ENCODE assay signal across 20 cellular contexts in the genomic region with DNA sequence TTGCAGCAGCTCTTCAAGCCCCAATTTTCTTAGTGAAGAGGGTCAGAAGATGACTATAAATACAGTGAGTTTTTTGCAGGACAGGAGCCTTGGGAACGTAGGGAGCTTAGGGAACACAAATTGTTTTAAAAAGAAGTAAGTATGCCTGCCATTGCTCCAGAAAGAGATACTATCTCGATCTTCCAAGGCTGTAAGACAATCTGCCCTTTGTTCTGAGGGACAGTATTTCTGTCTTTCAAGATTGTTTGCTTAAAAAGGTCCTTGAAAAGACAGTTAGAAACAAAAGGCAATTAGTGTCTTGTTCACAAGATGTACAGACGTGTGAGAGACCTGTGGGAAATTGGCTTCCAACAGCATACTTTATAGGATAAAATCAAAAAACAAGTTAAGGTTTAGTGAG.
DNase-seq lines count a peak whose midpoint lies in the region; ATAC-seq, FAIRE-seq and TF ChIP-seq lines count a peak whose summit lies in the region.
"Had no signal": no experiment of that assay in that cellular context is flagged by ENCODE, and none has a peak within 500 bp of the region (broad histone marks: within the 10 kb centered on the region; RNA-seq: fewer than 3 reads in every experiment).

No MANE protein-coding gene starts in this region.

- no peak overlapping the region for H3K4me2 ChIP-seq in mammary epithelial cell (ENCODE audit: insufficient read depth, low read depth, low read length)
- H3K4me2 ChIP-seq in H1 (ENCODE audit: insufficient read depth in 1 of 2, low read depth in 2 of 2, low read length in 2 of 2), result no peak overlapping the region

- H3K9me3 ChIP-seq in mammary epithelial cell (replicated peaks; ENCODE audit: insufficient read depth, low read length) (no peaks in the 10 kb centered on the region), breast epithelium (no peaks in the 10 kb centered on the region), H1 (ENCODE audit: insufficient read depth in 2 of 2, low read depth in 1 of 2, low read length in 1 of 2) (peaks cover 0 to 3% of the 10 kb centered on the region in 2 experiments; a peak in 1 of 4 replicates)

- intact Hi-C loops in mammary epithelial cell (cut with micrococcal nuclease), result no loop called here
- intact Hi-C loops in breast epithelium (cut with DNase I; ENCODE audit: low total_unique reads), result no loop called here

- H4K5ac ChIP-seq in H1 (ENCODE audit: insufficient read length, low read depth, low read length), result no peak overlapping the region

- DNase-seq in mammary epithelial cell (no peak), breast epithelium (ENCODE audit: low spot score in 2 of 2) (no peak), H1 (ENCODE audit: low read depth in 1 of 2, low spot score in 2 of 2) (no peak), mesothelial cell of epicardium (ENCODE audit: low spot score in 2 of 2, unreplicated experiment in 2 of 2) (no peak), endothelial cell (ENCODE audit: low spot score) (no peak), NCI-H1694 (lab: John Stamatoyannopoulos, UW) (no peak)
- DNase-seq in T-helper 2 cell treated with Interferon-gamma antibody and Interleukin-4, amounts not matched to agents 5 μg/mL and 100 μg/mL, for 36 hours (ENCODE audit: low spot score), result no peak
- DNase-seq: 8988T, ACHN, KBM-7, MV-4-11, NCI-H1694 treated with DMSO at 0.1 percent for 48 hours, NCI-H2081, NCI-H2171 treated with DMSO at 0.1 percent for 48 hours, NCI-H345, NCI-H524, NCI-H748 treated with DMSO at 0.1 percent for 48 hours, SJCRH30 had no signal

- CTCF ChIA-PET in mammary epithelial cell (lab: Charles Lee; ENCODE audit: low non-redundant PET), result no interaction called here
- CTCF ChIA-PET in H1 (lab: Charles Lee; ENCODE audit: partially characterized antibody), result interaction anchor here (0.9 kb wide), 1 partner anchor 45 kb away, joined by 3 read pairs; no protein-coding TSS in a partner anchor

- H3K36me3 ChIP-seq in mammary epithelial cell (ENCODE audit: insufficient read depth, low read length) (no peaks in the 10 kb centered on the region), breast epithelium (no peaks in the 10 kb centered on the region), H1 (ENCODE audit: control insufficient read depth in 2 of 4, insufficient read depth in 4 of 4, low read length in 3 of 4) (no peaks in the 10 kb centered on the region)
- H3K36me3 ChIP-seq: SJCRH30 had no signal

- no peaks in the 10 kb centered on the region for H3K79me2 ChIP-seq in mammary epithelial cell (ENCODE audit: insufficient read depth, low read length)
- H3K79me2 ChIP-seq in H1 (ENCODE audit: control insufficient read depth in 1 of 2, insufficient read depth in 2 of 2, low read length in 2 of 2), result no peaks in the 10 kb centered on the region

- H3K27ac Mint-ChIP-seq in mesothelial cell of epicardium, result peak overlapping the region; percentile 70
- H3K27ac Mint-ChIP-seq in endothelial cell (ENCODE audit: unreplicated experiment), result no peak overlapping the region
- no peak overlapping the region for H3K27ac Mint-ChIP-seq in T-helper 2 cell treated with Interferon-gamma antibody and Interleukin-4, amounts not matched to agents 5 μg/mL and 100 μg/mL, for 36 hours

- H3K27ac ChIP-seq in mammary epithelial cell (ENCODE audit: insufficient read depth, low read depth, low read length) (no peak overlapping the region), breast epithelium (no peak overlapping the region), H1 (ENCODE audit: low read depth, low read length) (no peak overlapping the region)
- H3K27ac ChIP-seq: SJCRH30 had no signal

- H4K20me1 ChIP-seq in mammary epithelial cell (ENCODE audit: insufficient read depth, low read length), result no peaks in the 10 kb centered on the region
- H4K20me1 ChIP-seq in H1 (replicated peaks in 1 of 2; ENCODE audit: control insufficient read depth in 1 of 2, insufficient read depth in 2 of 2, low read length in 2 of 2), result no peaks in the 10 kb centered on the region

- H3K9ac ChIP-seq in mammary epithelial cell (ENCODE audit: insufficient read depth, low read length) (no peak overlapping the region), H1 (replicated peaks in 1 of 4; ENCODE audit: extremely low read depth in 1 of 4, low read depth in 3 of 4, low read length in 3 of 4) (no peak overlapping the region)

- H3K4me1 Mint-ChIP-seq in mesothelial cell of epicardium, result peaks cover 4% of the 10 kb centered on the region
- no peaks in the 10 kb centered on the region for H3K4me1 Mint-ChIP-seq in endothelial cell (ENCODE audit: unreplicated experiment)
- no peaks in the 10 kb centered on the region for H3K4me1 Mint-ChIP-seq in T-helper 2 cell treated with Interferon-gamma antibody and Interleukin-4, amounts not matched to agents 5 μg/mL and 100 μg/mL, for 36 hours (ENCODE audit: low read depth)

- H2AFZ ChIP-seq in mammary epithelial cell (ENCODE audit: low read depth, low read length) (peak overlapping the region; percentile 27), H1 (ENCODE audit: low read length) (peak overlapping the region; percentile 56; the same call in 1 of the 2 replicates)

- H2BK12ac ChIP-seq in H1 (ENCODE audit: low read depth, low read length), result no peak overlapping the region

- no peak overlapping the region for H2BK20ac ChIP-seq in H1 (ENCODE audit: low read length)

- H3K18ac ChIP-seq in H1 (ENCODE audit: extremely low read depth, low read length), result no peak overlapping the region

- H3K56ac ChIP-seq in H1 (replicated peaks; ENCODE audit: insufficient read length, low read depth, low read length), result no peak overlapping the region

- H3K4ac ChIP-seq in H1 (replicated peaks; ENCODE audit: insufficient read length, low read depth, low read length), result no peak overlapping the region

- H3K4me3 Mint-ChIP-seq in mesothelial cell of epicardium, result no peak overlapping the region
- no peak overlapping the region for H3K4me3 Mint-ChIP-seq in endothelial cell (ENCODE audit: unreplicated experiment)
- H3K4me3 Mint-ChIP-seq in T-helper 2 cell treated with Interferon-gamma antibody and Interleukin-4, amounts not matched to agents 5 μg/mL and 100 μg/mL, for 36 hours, result no peak overlapping the region

- H3K27me3 Mint-ChIP-seq in mesothelial cell of epicardium (ENCODE audit: low read depth) (no peaks in the 10 kb centered on the region), endothelial cell (ENCODE audit: unreplicated experiment) (no peaks in the 10 kb centered on the region)
- H3K27me3 Mint-ChIP-seq in T-helper 2 cell treated with Interferon-gamma antibody and Interleukin-4, amounts not matched to agents 5 μg/mL and 100 μg/mL, for 36 hours (ENCODE audit: low read depth), result no peaks in the 10 kb centered on the region

- H3K79me1 ChIP-seq in H1 (ENCODE audit: low read depth, low read length), result no peaks in the 10 kb centered on the region

- TF ChIP-seq EP300 in H1 (IDR thresholded peaks at IDR 0.05; ENCODE audit: borderline replicate concordance in 1 of 2, low read depth in 2 of 2, low read length in 2 of 2), result no peak

- TF ChIP-seq RAD21 in H1 (IDR thresholded peaks at IDR 0.05 in 1 of 2, conservative IDR thresholded peaks at IDR 0.05 in 1 of 2; ENCODE audit: low read depth in 2 of 2, low read length in 2 of 2), result no peak

- in situ Hi-C loops in mammary epithelial cell (cut with MboI; ENCODE audit: low sequenced_read_pairs in 2 of 2), result no loop called here

- no TSS peak for BruUV-seq in mammary epithelial cell (replicated peaks; lab: Mats Ljungman, UMichigan)

- no peak overlapping the region for H2BK15ac ChIP-seq in H1 (ENCODE audit: low read length)

- H3K4me3 ChIP-seq in mammary epithelial cell (replicated peaks in 1 of 3; ENCODE audit: insufficient read depth in 1 of 3, low read depth in 2 of 3, low read length in 3 of 3) (no peak overlapping the region), breast epithelium (no peak overlapping the region), H1 (ENCODE audit: extremely low read depth in 1 of 4, insufficient read depth in 2 of 4, low read depth in 3 of 4, low read length in 4 of 4) (no peak overlapping the region)
- H3K4me3 ChIP-seq: SJCRH30 had no signal

- no peaks in the 10 kb centered on the region for H3K27me3 ChIP-seq in mammary epithelial cell (ENCODE audit: insufficient read depth, low read length)
- no peaks in the 10 kb centered on the region for H3K27me3 ChIP-seq in breast epithelium
- no peaks in the 10 kb centered on the region for H3K27me3 ChIP-seq in H1 (replicated peaks in 1 of 4; ENCODE audit: control insufficient read depth in 3 of 4, extremely low read depth in 1 of 4, insufficient read depth in 3 of 4, low read length in 3 of 4)
- H3K27me3 ChIP-seq: SJCRH30 had no signal

- no peak for TF ChIP-seq POLR2A in breast epithelium (IDR thresholded peaks at IDR 0.05)
- no peak for TF ChIP-seq POLR2A in H1 (IDR thresholded peaks at IDR 0.05; ENCODE audit: control extremely low read depth in 1 of 2, low read depth in 2 of 2, low read length in 2 of 2)

- no peak overlapping the region for H3K14ac ChIP-seq in H1 (ENCODE audit: insufficient read length)

- H2AK5ac ChIP-seq in H1 (ENCODE audit: low read depth, low read length), result no peak overlapping the region

- FAIRE-seq in H1 (lab: Jason Lieb, UNC), result no peak
- FAIRE-seq: D721Med had no signal

- H2BK120ac ChIP-seq in H1 (replicated peaks; ENCODE audit: low read depth, low read length), result no peak overlapping the region

- H2BK5ac ChIP-seq in H1 (ENCODE audit: low read depth, low read length), result no peak overlapping the region

- POLR2A ChIA-PET in H1 (lab: Charles Lee; ENCODE audit: partially characterized antibody), result interaction anchor here (0.9 kb wide), 1 partner anchor 23 kb away, joined by 4 read pairs; no protein-coding TSS in a partner anchor

- H3K4me1 ChIP-seq in mammary epithelial cell (ENCODE audit: insufficient read depth, low read length) (no peaks in the 10 kb centered on the region), breast epithelium (no peaks in the 10 kb centered on the region), H1 (replicated peaks in 1 of 4; ENCODE audit: control insufficient read depth in 3 of 4, insufficient read depth in 4 of 4, low read length in 3 of 4) (peaks cover 0 to 3% (median 1%) of the 10 kb centered on the region in 4 experiments; a peak in 2 of 7 replicates)
- H3K4me1 ChIP-seq: SJCRH30 had no signal

- WGBS in mammary epithelial cell (ENCODE audit: low coverage, missing lambda C conversion rate), result 15% methylated on average over 3 of the region's 3 CpGs
- 93% methylated on average over 3 of the region's 3 CpGs; no CpG with 5 or more reads in 1 of the 2 experiments for WGBS in H1 (ENCODE audit: extremely low coverage in 1 of 2, insufficient coverage in 1 of 2, insufficient read length in 1 of 2, insufficient replicate concordance in 2 of 2, low coverage in 1 of 2, low lambda C conversion rate in 2 of 2, missing lambda C conversion rate in 1 of 2), 2 experiments

- H3K23ac ChIP-seq in H1 (ENCODE audit: insufficient read length), result no peak overlapping the region

- H3K36me3 Mint-ChIP-seq in mesothelial cell of epicardium (no peaks in the 10 kb centered on the region), endothelial cell (ENCODE audit: low read depth, unreplicated experiment) (no peaks in the 10 kb centered on the region)
- no peaks in the 10 kb centered on the region for H3K36me3 Mint-ChIP-seq in T-helper 2 cell treated with Interferon-gamma antibody and Interleukin-4, amounts not matched to agents 5 μg/mL and 100 μg/mL, for 36 hours (ENCODE audit: low read depth)

- peaks cover 8% of the 10 kb centered on the region for H3K9me3 Mint-ChIP-seq in mesothelial cell of epicardium
- no peaks in the 10 kb centered on the region for H3K9me3 Mint-ChIP-seq in endothelial cell (ENCODE audit: unreplicated experiment)
- H3K9me3 Mint-ChIP-seq in T-helper 2 cell treated with Interferon-gamma antibody and Interleukin-4, amounts not matched to agents 5 μg/mL and 100 μg/mL, for 36 hours, result no peaks in the 10 kb centered on the region

- no peak for TF ChIP-seq CTCF in mammary epithelial cell (conservative IDR thresholded peaks at IDR 0.05 in 1 of 2, IDR thresholded peaks at IDR 0.05 in 1 of 2; ENCODE audit: extremely low read depth in 1 of 2, insufficient read depth in 1 of 2, low read depth in 1 of 2, low read length in 2 of 2)
- TF ChIP-seq CTCF in breast epithelium (IDR thresholded peaks at IDR 0.05), result no peak
- no peak for TF ChIP-seq CTCF in H1 (IDR thresholded peaks at IDR 0.05; ENCODE audit: control extremely low read depth in 1 of 3, insufficient read depth in 1 of 3, low read depth in 1 of 3, low read length in 3 of 3)
- no peak for TF ChIP-seq CTCF in mesothelial cell of epicardium (IDR thresholded peaks at IDR 0.05; ENCODE audit: unreplicated experiment)
- no peak for TF ChIP-seq CTCF in endothelial cell (IDR thresholded peaks at IDR 0.05; ENCODE audit: unreplicated experiment)

- no peak for ATAC-seq in HG02938 (IDR thresholded peaks at IDR 0.05; ENCODE audit: unreplicated experiment)

- no peak overlapping the region for H4K8ac ChIP-seq in H1 (ENCODE audit: extremely low read depth, insufficient read depth, low read length)

- dilution Hi-C loops in mammary epithelial cell (cut with HindIII; ENCODE audit: low sequenced_read_pairs), result no loop called here

- no peaks in the 10 kb centered on the region for H3K23me2 ChIP-seq in H1 (ENCODE audit: low read depth, low read length)

- H4K91ac ChIP-seq in H1 (replicated peaks; ENCODE audit: insufficient read length, low read length), result no peak overlapping the region
